In the genomic region with DNA sequence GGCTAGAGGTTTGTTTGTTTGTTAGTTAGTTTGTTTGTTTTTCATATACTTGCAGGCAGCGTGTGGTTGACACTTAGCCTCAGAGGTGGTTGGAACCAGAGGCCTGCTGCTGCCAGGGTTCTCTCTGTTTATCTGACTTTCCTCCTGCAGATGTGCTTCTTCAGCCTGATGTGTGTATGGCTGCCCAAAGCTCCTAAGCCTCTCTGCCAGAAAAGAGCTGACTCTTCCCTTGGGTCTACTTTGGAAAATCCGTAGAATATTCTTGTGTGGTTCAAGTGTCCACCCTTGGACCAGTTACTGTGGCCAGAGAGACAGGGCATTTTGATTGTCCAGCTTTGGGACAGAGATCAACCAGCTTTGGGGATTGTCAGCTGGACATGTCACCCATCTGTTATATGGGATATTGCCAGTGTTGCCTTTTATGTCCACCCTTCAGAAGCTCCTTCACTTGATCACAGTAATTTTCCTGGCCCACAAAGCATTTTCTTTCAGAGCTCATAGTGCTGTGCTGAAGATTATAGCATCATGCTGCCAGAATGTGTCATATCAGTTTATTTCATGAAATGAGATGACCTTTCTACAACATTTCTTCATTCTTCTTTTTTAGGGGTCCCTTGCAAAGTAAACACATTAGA, we compare ENCODE assay signal across 1 cellular context.
TF ChIP-seq lines count a peak whose summit lies in the region.

No MANE protein-coding gene starts in this region.

TF ChIP-seq in GM23338, 12 proteins besides CTCF, POLR2A, EP300 and RAD21 (continued from another document):
- TF ChIP-seq, protein P1, sequence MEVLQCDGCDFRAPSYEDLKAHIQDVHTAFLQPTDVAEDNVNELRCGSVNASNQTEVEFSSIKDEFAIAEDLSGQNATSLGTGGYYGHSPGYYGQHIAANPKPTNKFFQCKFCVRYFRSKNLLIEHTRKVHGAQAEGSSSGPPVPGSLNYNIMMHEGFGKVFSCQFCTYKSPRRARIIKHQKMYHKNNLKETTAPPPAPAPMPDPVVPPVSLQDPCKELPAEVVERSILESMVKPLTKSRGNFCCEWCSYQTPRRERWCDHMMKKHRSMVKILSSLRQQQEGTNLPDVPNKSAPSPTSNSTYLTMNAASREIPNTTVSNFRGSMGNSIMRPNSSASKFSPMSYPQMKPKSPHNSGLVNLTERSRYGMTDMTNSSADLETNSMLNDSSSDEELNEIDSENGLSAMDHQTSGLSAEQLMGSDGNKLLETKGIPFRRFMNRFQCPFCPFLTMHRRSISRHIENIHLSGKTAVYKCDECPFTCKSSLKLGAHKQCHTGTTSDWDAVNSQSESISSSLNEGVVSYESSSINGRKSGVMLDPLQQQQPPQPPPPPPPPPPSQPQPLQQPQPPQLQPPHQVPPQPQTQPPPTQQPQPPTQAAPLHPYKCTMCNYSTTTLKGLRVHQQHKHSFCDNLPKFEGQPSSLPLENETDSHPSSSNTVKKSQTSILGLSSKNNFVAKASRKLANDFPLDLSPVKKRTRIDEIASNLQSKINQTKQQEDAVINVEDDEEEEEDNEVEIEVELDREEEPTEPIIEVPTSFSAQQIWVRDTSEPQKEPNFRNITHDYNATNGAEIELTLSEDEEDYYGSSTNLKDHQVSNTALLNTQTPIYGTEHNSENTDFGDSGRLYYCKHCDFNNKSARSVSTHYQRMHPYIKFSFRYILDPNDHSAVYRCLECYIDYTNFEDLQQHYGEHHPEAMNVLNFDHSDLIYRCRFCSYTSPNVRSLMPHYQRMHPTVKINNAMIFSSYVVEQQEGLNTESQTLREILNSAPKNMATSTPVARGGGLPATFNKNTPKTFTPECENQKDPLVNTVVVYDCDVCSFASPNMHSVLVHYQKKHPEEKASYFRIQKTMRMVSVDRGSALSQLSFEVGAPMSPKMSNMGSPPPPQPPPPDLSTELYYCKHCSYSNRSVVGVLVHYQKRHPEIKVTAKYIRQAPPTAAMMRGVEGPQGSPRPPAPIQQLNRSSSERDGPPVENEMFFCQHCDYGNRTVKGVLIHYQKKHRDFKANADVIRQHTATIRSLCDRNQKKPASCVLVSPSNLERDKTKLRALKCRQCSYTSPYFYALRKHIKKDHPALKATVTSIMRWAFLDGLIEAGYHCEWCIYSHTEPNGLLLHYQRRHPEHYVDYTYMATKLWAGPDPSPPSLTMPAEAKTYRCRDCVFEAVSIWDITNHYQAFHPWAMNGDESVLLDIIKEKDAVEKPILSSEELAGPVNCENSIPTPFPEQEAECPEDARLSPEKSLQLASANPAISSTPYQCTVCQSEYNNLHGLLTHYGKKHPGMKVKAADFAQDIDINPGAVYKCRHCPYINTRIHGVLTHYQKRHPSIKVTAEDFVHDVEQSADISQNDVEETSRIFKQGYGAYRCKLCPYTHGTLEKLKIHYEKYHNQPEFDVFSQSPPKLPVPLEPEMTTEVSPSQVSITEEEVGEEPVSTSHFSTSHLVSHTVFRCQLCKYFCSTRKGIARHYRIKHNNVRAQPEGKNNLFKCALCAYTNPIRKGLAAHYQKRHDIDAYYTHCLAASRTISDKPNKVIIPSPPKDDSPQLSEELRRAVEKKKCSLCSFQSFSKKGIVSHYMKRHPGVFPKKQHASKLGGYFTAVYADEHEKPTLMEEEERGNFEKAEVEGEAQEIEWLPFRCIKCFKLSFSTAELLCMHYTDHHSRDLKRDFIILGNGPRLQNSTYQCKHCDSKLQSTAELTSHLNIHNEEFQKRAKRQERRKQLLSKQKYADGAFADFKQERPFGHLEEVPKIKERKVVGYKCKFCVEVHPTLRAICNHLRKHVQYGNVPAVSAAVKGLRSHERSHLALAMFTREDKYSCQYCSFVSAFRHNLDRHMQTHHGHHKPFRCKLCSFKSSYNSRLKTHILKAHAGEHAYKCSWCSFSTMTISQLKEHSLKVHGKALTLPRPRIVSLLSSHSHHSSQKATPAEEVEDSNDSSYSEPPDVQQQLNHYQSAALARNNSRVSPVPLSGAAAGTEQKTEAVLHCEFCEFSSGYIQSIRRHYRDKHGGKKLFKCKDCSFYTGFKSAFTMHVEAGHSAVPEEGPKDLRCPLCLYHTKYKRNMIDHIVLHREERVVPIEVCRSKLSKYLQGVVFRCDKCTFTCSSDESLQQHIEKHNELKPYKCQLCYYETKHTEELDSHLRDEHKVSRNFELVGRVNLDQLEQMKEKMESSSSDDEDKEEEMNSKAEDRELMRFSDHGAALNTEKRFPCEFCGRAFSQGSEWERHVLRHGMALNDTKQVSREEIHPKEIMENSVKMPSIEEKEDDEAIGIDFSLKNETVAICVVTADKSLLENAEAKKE (CRISPR knock-in tag; IDR thresholded peaks at IDR 0.05), result no peak
- TF ChIP-seq POLR2AphosphoS5 (IDR thresholded peaks at IDR 0.05; ENCODE audit: low read depth) (no peak), ZNF114 (CRISPR knock-in tag; IDR thresholded peaks at IDR 0.05) (no peak), ZNF331 (CRISPR knock-in tag; IDR thresholded peaks at IDR 0.05; ENCODE audit: low read depth) (no peak), EZH2 (IDR thresholded peaks at IDR 0.05; ENCODE audit: low read depth, unreplicated experiment) (no peak), NANOG (IDR thresholded peaks at IDR 0.05; ENCODE audit: borderline replicate concordance) (no peak), CREB1 (CRISPR knock-in tag; IDR thresholded peaks at IDR 0.05; ENCODE audit: low read depth) (no peak), STAT1 (IDR thresholded peaks at IDR 0.05; ENCODE audit: unreplicated experiment) (no peak), EZH2phosphoT487 (IDR thresholded peaks at IDR 0.05; ENCODE audit: unreplicated experiment) (no peak)
- TF ChIP-seq, protein P2, sequence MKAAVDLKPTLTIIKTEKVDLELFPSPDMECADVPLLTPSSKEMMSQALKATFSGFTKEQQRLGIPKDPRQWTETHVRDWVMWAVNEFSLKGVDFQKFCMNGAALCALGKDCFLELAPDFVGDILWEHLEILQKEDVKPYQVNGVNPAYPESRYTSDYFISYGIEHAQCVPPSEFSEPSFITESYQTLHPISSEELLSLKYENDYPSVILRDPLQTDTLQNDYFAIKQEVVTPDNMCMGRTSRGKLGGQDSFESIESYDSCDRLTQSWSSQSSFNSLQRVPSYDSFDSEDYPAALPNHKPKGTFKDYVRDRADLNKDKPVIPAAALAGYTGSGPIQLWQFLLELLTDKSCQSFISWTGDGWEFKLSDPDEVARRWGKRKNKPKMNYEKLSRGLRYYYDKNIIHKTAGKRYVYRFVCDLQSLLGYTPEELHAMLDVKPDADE (IDR thresholded peaks at IDR 0.05), result no peak
- TF ChIP-seq, protein P3, sequence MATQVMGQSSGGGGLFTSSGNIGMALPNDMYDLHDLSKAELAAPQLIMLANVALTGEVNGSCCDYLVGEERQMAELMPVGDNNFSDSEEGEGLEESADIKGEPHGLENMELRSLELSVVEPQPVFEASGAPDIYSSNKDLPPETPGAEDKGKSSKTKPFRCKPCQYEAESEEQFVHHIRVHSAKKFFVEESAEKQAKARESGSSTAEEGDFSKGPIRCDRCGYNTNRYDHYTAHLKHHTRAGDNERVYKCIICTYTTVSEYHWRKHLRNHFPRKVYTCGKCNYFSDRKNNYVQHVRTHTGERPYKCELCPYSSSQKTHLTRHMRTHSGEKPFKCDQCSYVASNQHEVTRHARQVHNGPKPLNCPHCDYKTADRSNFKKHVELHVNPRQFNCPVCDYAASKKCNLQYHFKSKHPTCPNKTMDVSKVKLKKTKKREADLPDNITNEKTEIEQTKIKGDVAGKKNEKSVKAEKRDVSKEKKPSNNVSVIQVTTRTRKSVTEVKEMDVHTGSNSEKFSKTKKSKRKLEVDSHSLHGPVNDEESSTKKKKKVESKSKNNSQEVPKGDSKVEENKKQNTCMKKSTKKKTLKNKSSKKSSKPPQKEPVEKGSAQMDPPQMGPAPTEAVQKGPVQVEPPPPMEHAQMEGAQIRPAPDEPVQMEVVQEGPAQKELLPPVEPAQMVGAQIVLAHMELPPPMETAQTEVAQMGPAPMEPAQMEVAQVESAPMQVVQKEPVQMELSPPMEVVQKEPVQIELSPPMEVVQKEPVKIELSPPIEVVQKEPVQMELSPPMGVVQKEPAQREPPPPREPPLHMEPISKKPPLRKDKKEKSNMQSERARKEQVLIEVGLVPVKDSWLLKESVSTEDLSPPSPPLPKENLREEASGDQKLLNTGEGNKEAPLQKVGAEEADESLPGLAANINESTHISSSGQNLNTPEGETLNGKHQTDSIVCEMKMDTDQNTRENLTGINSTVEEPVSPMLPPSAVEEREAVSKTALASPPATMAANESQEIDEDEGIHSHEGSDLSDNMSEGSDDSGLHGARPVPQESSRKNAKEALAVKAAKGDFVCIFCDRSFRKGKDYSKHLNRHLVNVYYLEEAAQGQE (IDR thresholded peaks at IDR 0.05; ENCODE audit: unreplicated experiment), result no peak
